Comparison of ENCODE assay signal across 16 cellular contexts in genomic region chr3:187925326-187925725, GRCh38.
"Had no signal": no experiment of that assay in that cellular context is flagged by ENCODE, and none has a peak within 500 bp of the region (broad histone marks: within the 10 kb centered on the region; RNA-seq: fewer than 3 reads in every experiment).

No MANE protein-coding gene starts in this region.

- H3K27ac ChIP-seq: brain microvascular endothelial cell, coronary artery, neutrophil, pancreas, tibial nerve, uterus, WERI-Rb-1 had no signal

- H3K27me3 ChIP-seq: brain microvascular endothelial cell, heart left ventricle, neutrophil, pancreas, tibial nerve, uterus had no signal

- H3K36me3 ChIP-seq: brain microvascular endothelial cell, heart left ventricle, neutrophil, pancreas, tibial nerve, uterus, WERI-Rb-1 had no signal

- H3K4me1 ChIP-seq: pancreas, uterus had no signal

- DNase-seq: activated CD4-positive, alpha-beta memory T cell treated with anti-CD3 and anti-CD28 coated beads for 36 hours; activated T-cell treated with anti-CD3 and anti-CD28 coated beads for 4 hours; anterior cingulate cortex; brain microvascular endothelial cell; erythroblast; kidney glomerular epithelial cell; pancreas; SW 1271; T-helper 2 cell; uterus; WERI-Rb-1 had no signal

- H3K9me3 ChIP-seq: pancreas, uterus had no signal

- ATAC-seq: natural killer cell treated with Interleukin-12 subunit alpha and Interleukin-12 subunit beta and Interleukin-15 and Interleukin-18, amount 100 ng/mL, for 72 hours had no signal

- H3K4me3 ChIP-seq: coronary artery, heart left ventricle, pancreas, tibial nerve, uterus had no signal
